30 cellular contexts compared by ENCODE assay signal in the genomic region with DNA sequence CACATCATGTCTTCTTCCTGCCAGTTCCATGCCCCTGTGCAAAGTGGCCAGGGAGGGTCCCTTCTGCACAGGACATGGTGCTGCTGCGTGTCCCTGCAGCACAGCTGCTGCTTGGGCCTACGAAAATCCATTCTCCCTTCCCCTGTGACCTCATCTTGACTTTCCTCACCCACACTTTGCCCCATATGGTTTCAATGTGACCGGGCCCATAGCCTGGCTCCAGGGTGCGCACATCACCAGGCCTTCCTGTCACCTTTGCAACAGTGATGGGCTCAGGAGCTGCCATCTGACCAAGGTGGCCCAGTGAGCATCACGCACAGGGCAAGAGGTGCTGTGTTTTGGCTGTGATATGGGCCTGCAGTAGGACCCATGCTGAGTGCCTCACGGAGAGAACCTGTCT. TPM values are rescaled to one million over a fixed set of nuclear protein-coding genes. Genes with fewer than 3 reads are reported as not detected.
A peak's percentile ranks its signal among the peaks of the same experiment; 100 is the strongest.
DNase-seq lines count a peak whose midpoint lies in the region; ATAC-seq and TF ChIP-seq lines count a peak whose summit lies in the region.
"Had no signal": no experiment of that assay in that cellular context is flagged by ENCODE, and none has a peak within 500 bp of the region (broad histone marks: within the 10 kb centered on the region; RNA-seq: fewer than 3 reads in every experiment).

No MANE protein-coding gene starts in this region.

- no peaks in the 10 kb centered on the region for H3K4me1 Mint-ChIP-seq in activated naive CD4-positive, alpha-beta T cell treated with anti-CD3 and anti-CD28 coated beads, Interleukin-2, amount 50 U/mL, for 24 hours
- H3K4me1 Mint-ChIP-seq in osteocyte (ENCODE audit: unreplicated experiment) = peaks cover 8% of the 10 kb centered on the region

- H3K9me3 ChIP-seq in Panc1 (ENCODE audit: control insufficient read depth, insufficient read depth, low read depth, low read length) = no peaks in the 10 kb centered on the region
- H3K9me3 ChIP-seq in BE2C = no peaks in the 10 kb centered on the region
- H3K9me3 ChIP-seq: SJSA1 had no signal

- no peak for DNase-seq in activated naive CD4-positive, alpha-beta T cell treated with Interleukin-2 at 50 U/mL for 16 hours
- DNase-seq in Panc1 (ENCODE audit: low read depth, low spot score) (no peak), osteocyte (ENCODE audit: extremely low spot score, unreplicated experiment) (no peak), BE2C (no peak)
- DNase-seq: CD4-positive, alpha-beta memory T cell; DMS 273 treated with DMSO at 0.1 percent for 48 hours; DMS79; EL; GDM1; HCEC 1CT; Karpas-422; MV-4-11; NCI-H1105; NCI-H1436 treated with DMSO at 0.1 percent for 48 hours; NCI-H1930; NCI-H2107; NCI-H446 treated with DMSO at 0.1 percent for 48 hours; NCI-H526; NCI-H82; PC-9; Right ventricle myocardium superior; RPMI8226 had no signal

- H3K4me1 ChIP-seq in Panc1 (ENCODE audit: control insufficient read depth, insufficient read depth, low read length) (no peaks in the 10 kb centered on the region), BE2C (no peaks in the 10 kb centered on the region)
- H3K4me1 ChIP-seq: SJSA1 had no signal

- H3K27ac ChIP-seq in Panc1 (ENCODE audit: low read length) = no peak overlapping the region
- H3K27ac ChIP-seq: BLaER1 treated with 17β-estradiol and CSF1 and Interleukin-3, amounts not matched to agents 10 nM and 100 nM; PC-9; SJSA1 had no signal

- H3K9me3 Mint-ChIP-seq in activated naive CD4-positive, alpha-beta T cell treated with anti-CD3 and anti-CD28 coated beads, Interleukin-2, amount 50 U/mL, for 24 hours = no peaks in the 10 kb centered on the region
- no peaks in the 10 kb centered on the region for H3K9me3 Mint-ChIP-seq in osteocyte (ENCODE audit: unreplicated experiment)

- peak overlapping the region; percentile 47 for H3K27ac Mint-ChIP-seq in activated naive CD4-positive, alpha-beta T cell treated with anti-CD3 and anti-CD28 coated beads, Interleukin-2, amount 50 U/mL, for 24 hours
- H3K27ac Mint-ChIP-seq in osteocyte (ENCODE audit: unreplicated experiment) = peak overlapping the region; percentile 25

- no TSS peak for BruUV-seq in Panc1 (replicated peaks; lab: Mats Ljungman, UMichigan)

- intact Hi-C loops in Panc1 (cut with micrococcal nuclease; ENCODE audit: unreplicated experiment) = no loop called here

- H3K4me3 Mint-ChIP-seq in activated naive CD4-positive, alpha-beta T cell treated with anti-CD3 and anti-CD28 coated beads, Interleukin-2, amount 50 U/mL, for 24 hours = no peak overlapping the region
- H3K4me3 Mint-ChIP-seq in osteocyte (ENCODE audit: unreplicated experiment) = no peak overlapping the region

- peaks cover 13% of the 10 kb centered on the region for H3K36me3 Mint-ChIP-seq in activated naive CD4-positive, alpha-beta T cell treated with anti-CD3 and anti-CD28 coated beads, Interleukin-2, amount 50 U/mL, for 24 hours
- H3K36me3 Mint-ChIP-seq in osteocyte (ENCODE audit: unreplicated experiment) = peaks cover 37% of the 10 kb centered on the region

- TF ChIP-seq CTCF in Panc1 (IDR thresholded peaks at IDR 0.05) (no peak), osteocyte (IDR thresholded peaks at IDR 0.05) (no peak), BE2C (IDR thresholded peaks at IDR 0.05; ENCODE audit: low read depth, low read length) (no peak)

- in situ Hi-C loops in Panc1 (cut with HindIII; ENCODE audit: low pct_unique_long_range_greater_than_20kb, low sequenced_read_pairs) = no loop called here

- H3K36me3 ChIP-seq in Panc1 (ENCODE audit: control insufficient read depth, insufficient read depth, low read length) (no peaks in the 10 kb centered on the region), BE2C (peaks cover 13% of the 10 kb centered on the region)

- no peaks in the 10 kb centered on the region for H3K27me3 Mint-ChIP-seq in activated naive CD4-positive, alpha-beta T cell treated with anti-CD3 and anti-CD28 coated beads, Interleukin-2, amount 50 U/mL, for 24 hours
- H3K27me3 Mint-ChIP-seq in osteocyte (ENCODE audit: unreplicated experiment) = no peaks in the 10 kb centered on the region
- H3K27me3 Mint-ChIP-seq: CD4-positive, alpha-beta memory T cell had no signal

- CTCF ChIA-PET in Panc1 (lab: Charles Lee) = no interaction called here

- ATAC-seq in Panc1 (0 out of 2 replicates have a peak, but pooled peaks have one; percentile 19), esophagus mucosa (peak; percentile 15), GM18517 (IDR thresholded peaks at IDR 0.05; ENCODE audit: unreplicated experiment) (no peak), GM21723 (IDR thresholded peaks at IDR 0.05; ENCODE audit: unreplicated experiment) (no peak)
- ATAC-seq: GM12878 had no signal

- H3K27me3 ChIP-seq in Panc1 (ENCODE audit: control insufficient read depth, insufficient read depth, low read length) (no peaks in the 10 kb centered on the region), BE2C (no peaks in the 10 kb centered on the region)
- H3K27me3 ChIP-seq: BLaER1 treated with 17β-estradiol and CSF1 and Interleukin-3, amounts not matched to agents 10 nM and 100 nM; SJSA1 had no signal

- POLR2A ChIA-PET in Panc1 (lab: Charles Lee) = interaction anchor here (0.6 kb wide), 1 partner anchor 166 kb away, joined by 5 read pairs; no protein-coding TSS in a partner anchor

- H3K4me3 ChIP-seq in Panc1 (ENCODE audit: low read depth in 2 of 2, low read length in 2 of 2) (no peak overlapping the region), BE2C (ENCODE audit: low read depth, low read length) (no peak overlapping the region)
- H3K4me3 ChIP-seq: BLaER1 treated with 17β-estradiol and CSF1 and Interleukin-3, amounts not matched to agents 10 nM and 100 nM; GM12878; PC-9; SJSA1 had no signal

RNA-seq across cellular contexts. Expression of gene PPP1R12C, which starts 10.8 kb away (rescaled TPM):
- total RNA-seq in Panc1 (2021; ENCODE audit: unreplicated experiment) (158 TPM), esophagus mucosa (33.3 TPM), osteocyte (123 and 135 TPM in 2 replicates)
- polyA plus RNA-seq in Panc1 (2012; ENCODE audit: insufficient read length) = 141 TPM
- polyA plus RNA-seq in BE2C (2012; ENCODE audit: insufficient read depth, insufficient read length, low read depth) = 75.9 TPM

RNA-seq across cellular contexts. Expression of gene EPS8L1, which starts 30.9 kb away (rescaled TPM):
- total RNA-seq in Panc1 (2021; ENCODE audit: unreplicated experiment) (11.0 TPM), esophagus mucosa (199 TPM), osteocyte (4.5 and 7.0 TPM in 2 replicates)
- 27.5 TPM for polyA plus RNA-seq in Panc1 (2012; ENCODE audit: insufficient read length)
- polyA plus RNA-seq in BE2C (2012; ENCODE audit: insufficient read depth, insufficient read length, low read depth) = not detected

RNA-seq across cellular contexts. Expression of gene TNNT1, which starts 42.4 kb away (rescaled TPM):
- total RNA-seq in Panc1 (2021; ENCODE audit: unreplicated experiment) (116 TPM), esophagus mucosa (9.4 TPM), osteocyte (not detected in 2 replicates)
- polyA plus RNA-seq in Panc1 (2012; ENCODE audit: insufficient read length) = 249 TPM
- 0.94 TPM for polyA plus RNA-seq in BE2C (2012; ENCODE audit: insufficient read depth, insufficient read length, low read depth)
- total RNA-seq: CD4-positive, alpha-beta memory T cell had no signal
- polyA plus RNA-seq: CD4-positive, alpha-beta memory T cell had no signal

RNA-seq across cellular contexts. Expression of gene RDH13, which starts 43.6 kb away (rescaled TPM):
- total RNA-seq in Panc1 (2021; ENCODE audit: unreplicated experiment) (37.8 TPM), esophagus mucosa (33.7 TPM), osteocyte (13.0 and 15.1 TPM in 2 replicates)
- polyA plus RNA-seq in Panc1 (2012; ENCODE audit: insufficient read length) = 33.0 TPM
- 19.7 TPM for polyA plus RNA-seq in BE2C (2012; ENCODE audit: insufficient read depth, insufficient read length, low read depth)

RNA-seq across cellular contexts. Expression of gene TNNI3, which starts 50.9 kb away (rescaled TPM):
- 14.6 TPM for total RNA-seq in Panc1 (2021; ENCODE audit: unreplicated experiment)
- polyA plus RNA-seq in Panc1 (2012; ENCODE audit: insufficient read length) = 36.9 TPM
- total RNA-seq in esophagus mucosa = not detected
- total RNA-seq in osteocyte = 0.57 TPM in 1 of 2 replicates, not detected in the other
- polyA plus RNA-seq in BE2C (2012; ENCODE audit: insufficient read depth, insufficient read length, low read depth) = 12.3 TPM
- total RNA-seq: A172; CD4-positive, alpha-beta memory T cell; GM12878; SJSA1 had no signal
- polyA plus RNA-seq: CD4-positive, alpha-beta memory T cell; GM12878 had no signal

Comparison
In these comparisons a context has a peak if more than half of its experiments do, and no peak if none do; other contexts are left out.
1. ATAC-seq: peak in Panc1 (single experiment) and esophagus mucosa (single experiment); none in GM18517 (single experiment) and GM21723 (single experiment).
2. RNA of gene EPS8L1, which starts 30.9 kb away (total RNA-seq): 199 TPM in esophagus mucosa (single experiment); 11.0 TPM in Panc1 (single experiment) and 4.5 to 7.0 TPM in osteocyte; every median in the first group is over 10 times any median in the second.
3. RNA of gene TNNT1, which starts 42.4 kb away (total RNA-seq): 116 TPM in Panc1 (single experiment); 9.4 TPM in esophagus mucosa (single experiment) and not detected in osteocyte; every median in the first group is over 10 times any median in the second.